In genomic region chr5:120160120-120160895, GRCh38 we compare ENCODE assay signal across 13 cellular contexts.
DNase-seq lines count a peak whose midpoint lies in the region; ATAC-seq lines count a peak whose summit lies in the region.
"Had no signal": no experiment of that assay in that cellular context is flagged by ENCODE, and none has a peak within 500 bp of the region (broad histone marks: within the 10 kb centered on the region; RNA-seq: fewer than 3 reads in every experiment).

No MANE protein-coding gene starts in this region.

- DNase-seq in NCI-H748 (lab: John Stamatoyannopoulos, UW; ENCODE audit: unreplicated experiment) (peak; percentile 47), NCI-H748 treated with DMSO at 0.1 percent for 48 hours (lab: John Stamatoyannopoulos, UW) (no peak), NCI-H69 (lab: John Stamatoyannopoulos, UW) (peak; percentile 97), amygdala (lab: John Stamatoyannopoulos, UW) (no peak), iPS-NIHi11 (ENCODE audit: low spot score) (no peak)
- DNase-seq in activated CD4-positive, alpha-beta T cell treated with anti-CD3 and anti-CD28 coated beads for 4 hours, result no peak
- no peak for DNase-seq in activated T-cell treated with anti-CD3 and anti-CD28 coated beads, Interleukin-2, amount 50 U/mL, for 24 hours
- DNase-seq: activated CD4-positive, alpha-beta T cell treated with anti-CD3 and anti-CD28 coated beads, Interleukin-2, amount 50 U/mL, for 4 hours; amniotic stem cell; hippocampal formation; left colon; stomach had no signal

- H3K4me3 Mint-ChIP-seq in activated T-cell treated with anti-CD3 and anti-CD28 coated beads, Interleukin-2, amount 50 U/mL, for 24 hours, result no peak overlapping the region

- H3K36me3 Mint-ChIP-seq in activated T-cell treated with anti-CD3 and anti-CD28 coated beads, Interleukin-2, amount 50 U/mL, for 24 hours (ENCODE audit: low read depth), result no peaks in the 10 kb centered on the region

- H3K9me3 Mint-ChIP-seq in activated T-cell treated with anti-CD3 and anti-CD28 coated beads, Interleukin-2, amount 50 U/mL, for 24 hours, result no peaks in the 10 kb centered on the region

- peak; percentile 98 for ATAC-seq in esophagus mucosa
- ATAC-seq: left colon had no signal

- no peak overlapping the region for H3K27ac Mint-ChIP-seq in activated T-cell treated with anti-CD3 and anti-CD28 coated beads, Interleukin-2, amount 50 U/mL, for 24 hours

- no peaks in the 10 kb centered on the region for H3K4me1 Mint-ChIP-seq in activated T-cell treated with anti-CD3 and anti-CD28 coated beads, Interleukin-2, amount 50 U/mL, for 24 hours (ENCODE audit: low read depth)

- no peaks in the 10 kb centered on the region for H3K27me3 Mint-ChIP-seq in activated T-cell treated with anti-CD3 and anti-CD28 coated beads, Interleukin-2, amount 50 U/mL, for 24 hours

Comparison
In these comparisons a context has a peak if more than half of its experiments do, and no peak if none do; other contexts are left out.
1. DNase-seq: peak in NCI-H748 (single experiment) and NCI-H69 (single experiment); none in NCI-H748 treated with DMSO at 0.1 percent for 48 hours (single experiment), amygdala (0 of 56), activated CD4-positive, alpha-beta T cell treated with anti-CD3 and anti-CD28 coated beads for 4 hours (0 of 2), iPS-NIHi11 (single experiment) and activated T-cell treated with anti-CD3 and anti-CD28 coated beads, Interleukin-2, amount 50 U/mL, for 24 hours (single experiment).